In genomic region chr15:69881760-69882159, GRCh38 we compare ENCODE assay signal across 12 cellular contexts.
A peak's percentile ranks its signal among the peaks of the same experiment; 100 is the strongest.
DNase-seq lines count a peak whose midpoint lies in the region; ATAC-seq and TF ChIP-seq lines count a peak whose summit lies in the region.
"Had no signal": no experiment of that assay in that cellular context is flagged by ENCODE, and none has a peak within 500 bp of the region (broad histone marks: within the 10 kb centered on the region; RNA-seq: fewer than 3 reads in every experiment).

No MANE protein-coding gene starts in this region.

- POLR2A ChIA-PET in CD8-positive, alpha-beta T cell (lab: Charles Lee), result no interaction called here

- intact Hi-C loops in CD8-positive, alpha-beta T cell (cut with DNase I, micrococcal nuclease), result no loop called here
- intact Hi-C loops in heart left ventricle (cut with DNase I), result loop anchor here in 1 of 10 donors (10.0 kb wide), 1 partner anchor 127 kb away; no protein-coding TSS in a partner anchor

- H3K27me3 Mint-ChIP-seq in CD8-positive, alpha-beta T cell (ENCODE audit: low read depth), result peaks cover 2% of the 10 kb centered on the region

- no peaks in the 10 kb centered on the region for H3K36me3 Mint-ChIP-seq in CD8-positive, alpha-beta T cell
- H3K36me3 Mint-ChIP-seq: activated CD4-positive, alpha-beta memory T cell treated with anti-CD3 and anti-CD28 coated beads for 36 hours had no signal

- CTCF ChIA-PET in CD8-positive, alpha-beta T cell (lab: Charles Lee), result interaction anchor here (0.6 kb wide), 1 partner anchor 239 kb away, joined by 4 read pairs; no protein-coding TSS in a partner anchor

- no peaks in the 10 kb centered on the region for H3K9me3 ChIP-seq in CD8-positive, alpha-beta T cell (ENCODE audit: low read length)
- H3K9me3 ChIP-seq in heart left ventricle, result peaks cover 0 to 5% (median 0%) of the 10 kb centered on the region in 12 donors

- no peaks in the 10 kb centered on the region for H3K36me3 ChIP-seq in CD8-positive, alpha-beta T cell (ENCODE audit: insufficient read depth, low read length)
- no peaks in the 10 kb centered on the region for H3K36me3 ChIP-seq in heart left ventricle

- H3K4me3 ChIP-seq in GM12865 (ENCODE audit: low read depth, low read length), result no peak overlapping the region
- no peak overlapping the region for H3K4me3 ChIP-seq in CD8-positive, alpha-beta T cell (ENCODE audit: low read depth, low read length)
- H3K4me3 ChIP-seq in heart left ventricle, result no peak overlapping the region
- H3K4me3 ChIP-seq: hepatocyte, SK-N-MC had no signal

- H3K9me3 Mint-ChIP-seq in CD8-positive, alpha-beta T cell, result peaks cover 3% of the 10 kb centered on the region
- H3K9me3 Mint-ChIP-seq: activated CD4-positive, alpha-beta memory T cell treated with anti-CD3 and anti-CD28 coated beads for 36 hours had no signal

- H3K4me1 Mint-ChIP-seq in CD8-positive, alpha-beta T cell (ENCODE audit: low read depth), result no peaks in the 10 kb centered on the region

- no peaks in the 10 kb centered on the region for H3K27me3 ChIP-seq in CD8-positive, alpha-beta T cell (ENCODE audit: insufficient read depth, low read length)
- peaks cover 0 to 46% (median 6%) of the 10 kb centered on the region in 9 donors for H3K27me3 ChIP-seq in heart left ventricle
- H3K27me3 ChIP-seq: hepatocyte had no signal

- no peak overlapping the region for H3K4me3 Mint-ChIP-seq in CD8-positive, alpha-beta T cell
- H3K4me3 Mint-ChIP-seq: activated CD4-positive, alpha-beta memory T cell treated with anti-CD3 and anti-CD28 coated beads for 36 hours had no signal

- DNase-seq in GM12865 (ENCODE audit: low read depth), result peak; percentile 76
- peak; percentile 86 for DNase-seq in germinal center (ENCODE audit: low spot score)
- DNase-seq in globus pallidus (ENCODE audit: low spot score), result no peak
- DNase-seq in CD8-positive, alpha-beta T cell, result no peak
- no peak for DNase-seq in HuH-7 (ENCODE audit: low spot score)
- no peak for DNase-seq in heart left ventricle
- DNase-seq: activated CD4-positive, alpha-beta memory T cell treated with anti-CD3 and anti-CD28 coated beads for 36 hours; small intestine had no signal

- peak; percentile 86 for ATAC-seq in GM19455 (IDR thresholded peaks at IDR 0.05; ENCODE audit: unreplicated experiment)
- ATAC-seq in HG03565 (IDR thresholded peaks at IDR 0.05; ENCODE audit: unreplicated experiment), result peak; percentile 43
- ATAC-seq in CD8-positive, alpha-beta T cell, result no peak
- ATAC-seq in heart left ventricle, result no peak

- no peak for TF ChIP-seq POLR2A in heart left ventricle (IDR thresholded peaks at IDR 0.05)

- H3K27ac Mint-ChIP-seq in CD8-positive, alpha-beta T cell, result no peak overlapping the region
- H3K27ac Mint-ChIP-seq: activated CD4-positive, alpha-beta memory T cell treated with anti-CD3 and anti-CD28 coated beads for 36 hours had no signal

- 44 to 51% (median 45%) methylated on average over 11 of the region's 11 CpGs for WGBS in heart left ventricle, 4 donors

- no peak overlapping the region for H3K27ac ChIP-seq in CD8-positive, alpha-beta T cell (ENCODE audit: low read depth, low read length)
- no peak overlapping the region for H3K27ac ChIP-seq in heart left ventricle
- H3K27ac ChIP-seq: hepatocyte, SK-N-MC had no signal

- no peaks in the 10 kb centered on the region for H3K4me1 ChIP-seq in CD8-positive, alpha-beta T cell (ENCODE audit: insufficient read depth, low read length)
- H3K4me1 ChIP-seq in heart left ventricle, result no peaks in the 10 kb centered on the region

- TF ChIP-seq CTCF in GM12865 (IDR thresholded peaks at IDR 0.05; ENCODE audit: insufficient read depth, low read depth, low read length, missing control alignments), result no peak
- TF ChIP-seq CTCF in CD8-positive, alpha-beta T cell (IDR thresholded peaks at IDR 0.05), result no peak
- TF ChIP-seq CTCF in heart left ventricle (IDR thresholded peaks at IDR 0.05), result no peak

Comparison
In these comparisons a context has a peak if more than half of its experiments do, and no peak if none do; other contexts are left out.
1. DNase-seq: peak in GM12865 (single experiment) and germinal center (single experiment); none in globus pallidus (single experiment), CD8-positive, alpha-beta T cell (0 of 7), HuH-7 (single experiment) and heart left ventricle (0 of 5).
2. ATAC-seq: peak in GM19455 (single experiment) and HG03565 (single experiment); none in CD8-positive, alpha-beta T cell (single experiment) and heart left ventricle (0 of 4).